ENCODE assay signal across 8 cellular contexts in the genomic region with DNA sequence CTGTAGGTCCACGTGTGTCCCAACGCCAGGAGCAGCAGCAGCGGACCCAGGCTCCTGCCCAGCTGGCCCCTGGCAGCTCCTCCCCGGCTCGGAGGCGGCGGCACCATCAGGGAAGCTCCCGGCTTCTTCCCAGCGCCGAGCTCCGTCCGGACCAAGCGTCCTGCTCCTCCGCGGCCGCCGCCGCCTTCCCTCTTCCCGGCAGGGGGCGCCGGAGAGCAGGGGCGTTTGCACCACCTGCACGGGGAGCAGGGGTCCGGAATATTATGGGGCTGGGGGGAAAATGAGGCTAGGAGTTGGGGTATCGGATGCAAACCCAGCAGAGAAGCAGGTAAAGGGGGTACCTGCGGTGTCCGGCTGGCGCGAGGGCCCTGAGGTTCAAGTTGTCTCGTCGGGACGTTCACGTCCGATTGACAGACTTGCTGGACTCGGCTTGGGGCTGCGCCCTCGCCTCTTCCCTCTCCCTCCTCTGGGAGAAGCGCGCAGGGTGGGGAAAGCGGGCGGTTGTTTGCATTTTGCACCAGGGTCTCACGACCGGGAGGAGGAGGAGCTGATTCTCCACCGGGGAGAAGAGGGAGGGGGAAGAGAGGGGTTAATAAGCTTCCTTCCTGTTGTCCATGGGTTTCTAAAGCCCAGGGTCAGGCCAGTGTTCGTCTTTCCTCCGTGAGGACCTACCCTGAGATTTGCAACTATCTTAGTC. TPM values are rescaled to one million over a fixed set of nuclear protein-coding genes. Genes with fewer than 3 reads are reported as not detected.
DNase-seq lines count a peak whose midpoint lies in the region; FAIRE-seq and TF ChIP-seq lines count a peak whose summit lies in the region.

A gene (minus strand): TSS at position 188 of the 697 bp plus-strand sequence.

- peaks cover 8% of the 10 kb centered on the region for H3K4me1 ChIP-seq in astrocyte (ENCODE audit: insufficient read depth, low read length)
- H3K4me1 ChIP-seq in iPS DF 6.9 (ENCODE audit: control insufficient read depth, insufficient read depth, low read length), result peaks cover 5% of the 10 kb centered on the region; the same call in 1 of the 2 replicates
- peaks cover 10 to 16% (median 15%) of the 10 kb centered on the region in 3 donors for H3K4me1 ChIP-seq in skeletal muscle tissue (ENCODE audit: control insufficient read depth in 3 of 3, insufficient read depth in 3 of 3, low read length in 3 of 3)

- peak within 1 kb of the TSS; percentile 81 for H3K4me3 Mint-ChIP-seq in astrocyte (ENCODE audit: unreplicated experiment)

- H3K79me2 ChIP-seq in astrocyte (ENCODE audit: insufficient read depth, low read length), result peaks cover 10% of the 10 kb centered on the region

- H3K9me3 ChIP-seq in astrocyte (ENCODE audit: insufficient read depth, low read depth, low read length) (no peaks in the 10 kb centered on the region), iPS DF 6.9 (ENCODE audit: control insufficient read depth, insufficient read depth, low read length) (no peaks in the 10 kb centered on the region), skeletal muscle tissue (ENCODE audit: control insufficient read depth in 3 of 3, low read length in 3 of 3) (no peaks in the 10 kb centered on the region)

- peak; percentile 48 for TF ChIP-seq CTCF in astrocyte (IDR thresholded peaks at IDR 0.05; ENCODE audit: insufficient read depth, low read depth, low read length)

- H3K36me3 ChIP-seq in astrocyte (ENCODE audit: insufficient read depth, low read length) (no peaks in the 10 kb centered on the region), iPS DF 6.9 (ENCODE audit: control insufficient read depth, insufficient read depth, low read length) (no peaks in the 10 kb centered on the region), skeletal muscle tissue (ENCODE audit: control insufficient read depth in 3 of 3, insufficient read depth in 3 of 3, low read length in 3 of 3) (no peaks in the 10 kb centered on the region)

- no peak for FAIRE-seq in astrocyte (lab: Jason Lieb, UNC)

- peak within 1 kb of the TSS; percentile 94 for H2AFZ ChIP-seq in astrocyte (ENCODE audit: low read depth, low read length)

- peak within 1 kb of the TSS; percentile 71 for H3K4me3 ChIP-seq in astrocyte (ENCODE audit: insufficient read depth, low read depth, low read length)
- H3K4me3 ChIP-seq in iPS DF 6.9 (ENCODE audit: low read length), result peak within 1 kb of the TSS; percentile 44; the same call in 1 of the 2 replicates
- peak within 1 kb of the TSS; percentile 48 to 54 (median 52) for H3K4me3 ChIP-seq in skeletal muscle tissue (ENCODE audit: low read length in 3 of 3)

- H3K27me3 ChIP-seq in astrocyte (ENCODE audit: insufficient read depth, low read length) (peaks cover 5% of the 10 kb centered on the region), iPS DF 6.9 (ENCODE audit: control insufficient read depth, insufficient read depth, low read length) (peaks cover 25% of the 10 kb centered on the region; the same call in 1 of the 2 replicates), skeletal muscle tissue (ENCODE audit: control insufficient read depth in 3 of 3, insufficient read depth in 3 of 3, low read length in 3 of 3) (peaks cover 28 to 42% (median 36%) of the 10 kb centered on the region in 3 donors)

- peak; percentile 92 for DNase-seq in ELR (ENCODE audit: low read depth)
- DNase-seq in GOT3 (lab: John Stamatoyannopoulos, UW), result peak; percentile 4
- peak; percentile 72 for DNase-seq in NCI-H2171 treated with DMSO at 0.1 percent for 48 hours (lab: John Stamatoyannopoulos, UW)
- peak; percentile 58 for DNase-seq in astrocyte (ENCODE audit: low read depth)
- no peak for DNase-seq in iPS DF 6.9 (ENCODE audit: low read depth, low spot score)
- no peak for DNase-seq in NOMO-1 (lab: John Stamatoyannopoulos, UW; ENCODE audit: unreplicated experiment in 2 of 2)
- no peak for DNase-seq in midbrain (lab: John Stamatoyannopoulos, UW)

- peaks cover 41% of the 10 kb centered on the region for H3K27me3 Mint-ChIP-seq in astrocyte (ENCODE audit: low read depth, unreplicated experiment)

- H3K27ac ChIP-seq in astrocyte (ENCODE audit: low read depth, low read length), result peak within 1 kb of the TSS; percentile 21
- no peak within 1 kb of the TSS for H3K27ac ChIP-seq in iPS DF 6.9 (ENCODE audit: low read length)
- no peak within 1 kb of the TSS for H3K27ac ChIP-seq in skeletal muscle tissue (ENCODE audit: low read depth, low read length)

- H3K4me1 Mint-ChIP-seq in astrocyte (ENCODE audit: low read depth, unreplicated experiment), result peaks cover 11% of the 10 kb centered on the region

- WGBS in iPS DF 6.9 (ENCODE audit: insufficient coverage, insufficient read length), result no CpG with 5 or more reads among the region's 46 CpGs

- no peak within 1 kb of the TSS for H3K27ac Mint-ChIP-seq in astrocyte (ENCODE audit: unreplicated experiment)

- H3K9me3 Mint-ChIP-seq in astrocyte (ENCODE audit: unreplicated experiment), result peaks cover 18% of the 10 kb centered on the region

- no peaks in the 10 kb centered on the region for H4K20me1 ChIP-seq in astrocyte (ENCODE audit: insufficient read depth, low read length)

- H3K9ac ChIP-seq in astrocyte (ENCODE audit: low read length) (peak within 1 kb of the TSS; percentile 75), skeletal muscle tissue (ENCODE audit: low read depth in 1 of 3, low read length in 3 of 3) (peak within 1 kb of the TSS in 1 of 3 donors; percentile 4)

- peaks cover 13% of the 10 kb centered on the region for H3K36me3 Mint-ChIP-seq in astrocyte (ENCODE audit: low read depth, unreplicated experiment)

- peak within 1 kb of the TSS; percentile 92 for H3K4me2 ChIP-seq in astrocyte (ENCODE audit: low read length)

RNA-seq across cellular contexts. Expression of the gene that starts here (rescaled TPM):
- 2.7 and 4.1 TPM in 2 replicates for total RNA-seq in astrocyte
- 2.6 TPM for total RNA-seq in skeletal muscle tissue

Comparison
In these comparisons a context has a peak if more than half of its experiments do, and no peak if none do; other contexts are left out.
1. DNase-seq: peak in ELR (single experiment), GOT3 (single experiment), NCI-H2171 treated with DMSO at 0.1 percent for 48 hours (single experiment) and astrocyte (single experiment); none in iPS DF 6.9 (single experiment), NOMO-1 (0 of 2) and midbrain (single experiment).
2. Peak in every context shown above with its lines, with median percentiles within 50 percentile points of each other: H3K4me3 ChIP-seq.